ENCODE assay signal across 21 cellular contexts in genomic region chr2:96626553-96626942, GRCh38. TPM values are rescaled to one million over a fixed set of nuclear protein-coding genes. Genes with fewer than 3 reads are reported as not detected.
DNase-seq lines count a peak whose midpoint lies in the region; ATAC-seq and TF ChIP-seq lines count a peak whose summit lies in the region.
"Had no signal": no experiment of that assay in that cellular context is flagged by ENCODE, and none has a peak within 500 bp of the region (broad histone marks: within the 10 kb centered on the region; RNA-seq: fewer than 3 reads in every experiment).

No MANE protein-coding gene starts in this region.

- H3K27ac ChIP-seq in RWPE2 (ENCODE audit: poor library complexity, severe bottlenecking) (peak overlapping the region; percentile 26), mesenchymal stem cell (ENCODE audit: low read length, poor library complexity, severe bottlenecking) (no peak overlapping the region), suprapubic skin (peak overlapping the region; percentile 2), Karpas-422 (ENCODE audit: low read length) (no peak overlapping the region)
- H3K27ac ChIP-seq: BLaER1 treated with 17β-estradiol and CSF1 and Interleukin-3, amounts not matched to agents 10 nM and 100 nM; neural progenitor cell had no signal

- peaks cover 30% of the 10 kb centered on the region for H3K79me1 ChIP-seq in mesenchymal stem cell (replicated peaks; ENCODE audit: low read length, poor library complexity, severe bottlenecking)

- H4K91ac ChIP-seq in mesenchymal stem cell (ENCODE audit: low read length) = no peak overlapping the region

- no peak overlapping the region for H3K23ac ChIP-seq in mesenchymal stem cell (ENCODE audit: low read length in 2 of 2)

- ATAC-seq in RWPE2 (ENCODE audit: low read depth) (no peak), GM21619 (IDR thresholded peaks at IDR 0.05; ENCODE audit: unreplicated experiment) (no peak)

- H4K20me1 ChIP-seq in Karpas-422 (ENCODE audit: insufficient read depth, low read depth, low read length) = no peaks in the 10 kb centered on the region

- H3K4me1 Mint-ChIP-seq in chondrocyte (ENCODE audit: low read depth) = peaks cover 27% of the 10 kb centered on the region

- H3K9me3 Mint-ChIP-seq in chondrocyte (ENCODE audit: low read depth) = no peaks in the 10 kb centered on the region
- H3K9me3 Mint-ChIP-seq: activated CD4-positive, alpha-beta T cell treated with anti-CD3 and anti-CD28 coated beads, Interleukin-2, amount 10 ng/mL, durations not matched to agents 24 days and 14 days; neural progenitor cell had no signal

- H3K9ac ChIP-seq in mesenchymal stem cell (ENCODE audit: low read length) (peak overlapping the region; percentile 50), Karpas-422 (ENCODE audit: low read length) (no peak overlapping the region)
- H3K9ac ChIP-seq: BLaER1 treated with 17β-estradiol and CSF1 and Interleukin-3, amounts not matched to agents 10 nM and 100 nM; neural progenitor cell had no signal

- H3K9me3 ChIP-seq in RWPE2 (ENCODE audit: severe bottlenecking) (no peaks in the 10 kb centered on the region), mesenchymal stem cell (ENCODE audit: control insufficient read depth, low read length) (no peaks in the 10 kb centered on the region), suprapubic skin (no peaks in the 10 kb centered on the region), Karpas-422 (ENCODE audit: low read length) (no peaks in the 10 kb centered on the region)
- H3K9me3 ChIP-seq: BLaER1 treated with 17β-estradiol and CSF1 and Interleukin-3, amounts not matched to agents 10 nM and 100 nM had no signal

- H3K4me3 ChIP-seq in RWPE2 (ENCODE audit: severe bottlenecking) (no peak overlapping the region), mesenchymal stem cell (ENCODE audit: insufficient read depth in 1 of 2, low read depth in 1 of 2, low read length in 2 of 2) (no peak overlapping the region), suprapubic skin (no peak overlapping the region), Karpas-422 (ENCODE audit: low read length) (no peak overlapping the region)
- H3K4me3 ChIP-seq: BLaER1 treated with 17β-estradiol and CSF1 and Interleukin-3, amounts not matched to agents 10 nM and 100 nM; neural progenitor cell had no signal

- H3K36me3 Mint-ChIP-seq in chondrocyte (ENCODE audit: low read depth) = peaks cover 16% of the 10 kb centered on the region

- no peaks in the 10 kb centered on the region for H3K27me3 Mint-ChIP-seq in chondrocyte (ENCODE audit: low read depth)
- H3K27me3 Mint-ChIP-seq: activated CD4-positive, alpha-beta T cell treated with anti-CD3 and anti-CD28 coated beads, Interleukin-2, amount 10 ng/mL, durations not matched to agents 24 days and 14 days had no signal

- no peak overlapping the region for H3K4me3 Mint-ChIP-seq in chondrocyte (ENCODE audit: unreplicated experiment)
- H3K4me3 Mint-ChIP-seq: activated CD4-positive, alpha-beta T cell treated with anti-CD3 and anti-CD28 coated beads, Interleukin-2, amount 10 ng/mL, durations not matched to agents 24 days and 14 days; neural progenitor cell had no signal

- H3K14ac ChIP-seq in mesenchymal stem cell (ENCODE audit: low read length in 2 of 2) = no peak overlapping the region

- no peak overlapping the region for H3K18ac ChIP-seq in mesenchymal stem cell (ENCODE audit: low read depth in 1 of 2, low read length in 2 of 2)

- H3K27me3 ChIP-seq in RWPE2 (ENCODE audit: insufficient read depth, poor library complexity, severe bottlenecking) (no peaks in the 10 kb centered on the region), mesenchymal stem cell (ENCODE audit: control insufficient read depth in 1 of 2, insufficient read depth in 1 of 2, low read length in 2 of 2) (no peaks in the 10 kb centered on the region), suprapubic skin (no peaks in the 10 kb centered on the region), Karpas-422 (ENCODE audit: low read length) (no peaks in the 10 kb centered on the region)
- H3K27me3 ChIP-seq: BLaER1 treated with 17β-estradiol and CSF1 and Interleukin-3, amounts not matched to agents 10 nM and 100 nM; neural progenitor cell had no signal

- no peak for TF ChIP-seq EP300 in suprapubic skin (IDR thresholded peaks at IDR 0.05)

- H2BK5ac ChIP-seq in mesenchymal stem cell (ENCODE audit: low read depth, low read length, poor library complexity, severe bottlenecking) = no peak overlapping the region

- H3K9me2 ChIP-seq in Karpas-422 (replicated peaks; ENCODE audit: insufficient read depth, low read length) = no peaks in the 10 kb centered on the region

- H3K4me1 ChIP-seq in RWPE2 (ENCODE audit: insufficient read depth, poor library complexity, severe bottlenecking) (peaks cover 8% of the 10 kb centered on the region), mesenchymal stem cell (ENCODE audit: control insufficient read depth, insufficient read depth, low read depth, low read length) (no peaks in the 10 kb centered on the region), suprapubic skin (peaks cover 20% of the 10 kb centered on the region), Karpas-422 (ENCODE audit: low read length) (no peaks in the 10 kb centered on the region)
- H3K4me1 ChIP-seq: neural progenitor cell had no signal

- peak overlapping the region; percentile 42 for H3K27ac Mint-ChIP-seq in chondrocyte (ENCODE audit: unreplicated experiment)
- H3K27ac Mint-ChIP-seq: activated CD4-positive, alpha-beta T cell treated with anti-CD3 and anti-CD28 coated beads, Interleukin-2, amount 10 ng/mL, durations not matched to agents 24 days and 14 days; neural progenitor cell had no signal

- H3K4ac ChIP-seq in mesenchymal stem cell (ENCODE audit: low read depth in 1 of 2, low read length in 2 of 2) = no peak overlapping the region

- H3K4me2 ChIP-seq in mesenchymal stem cell (ENCODE audit: low read length, poor library complexity, severe bottlenecking) (no peak overlapping the region), Karpas-422 (ENCODE audit: low read depth, low read length, poor library complexity, severe bottlenecking) (no peak overlapping the region)
- H3K4me2 ChIP-seq: BLaER1 treated with 17β-estradiol and CSF1 and Interleukin-3, amounts not matched to agents 10 nM and 100 nM; neural progenitor cell had no signal

- H2BK120ac ChIP-seq in mesenchymal stem cell (ENCODE audit: low read depth, low read length) = no peak overlapping the region

- no peak overlapping the region for H2AFZ ChIP-seq in mesenchymal stem cell (ENCODE audit: low read depth, low read length)
- H2AFZ ChIP-seq in Karpas-422 (ENCODE audit: low read length) = no peak overlapping the region
- H2AFZ ChIP-seq: neural progenitor cell had no signal

- no peak overlapping the region for H2BK12ac ChIP-seq in mesenchymal stem cell (ENCODE audit: low read length in 2 of 2)

- H3K79me2 ChIP-seq in Karpas-422 (ENCODE audit: low read length) = peaks cover 34% of the 10 kb centered on the region

- WGBS in mesenchymal stem cell = 95% methylated on average over 2 of the region's 2 CpGs
- 28% methylated on average over 2 of the region's 2 CpGs for WGBS in suprapubic skin

- DNase-seq in RWPE2 (ENCODE audit: low spot score) = no peak
- DNase-seq in chondrocyte (ENCODE audit: low spot score) = no peak
- no peak for DNase-seq in mesenchymal stem cell
- DNase-seq in suprapubic skin (ENCODE audit: low spot score in 2 of 2) = no peak
- DNase-seq in NCI-H510A treated with DMSO at 0.1 percent for 48 hours (lab: John Stamatoyannopoulos, UW) = no peak
- DNase-seq in Karpas-422 = no peak
- no peak for DNase-seq in EL
- DNase-seq: activated CD4-positive, alpha-beta T cell treated with anti-CD3 and anti-CD28 coated beads, Interleukin-2, amount 10 ng/mL, durations not matched to agents 24 days and 14 days; amniotic stem cell; Calu3; caudate nucleus; effector CD4-positive, alpha-beta T cell; hypothalamus; NCI-H1092; NCI-H2081 treated with DMSO at 0.1 percent for 48 hours; NCI-H510A; retina; stimulated activated naive CD4-positive, alpha-beta T cell had no signal

- H3K36me3 ChIP-seq in RWPE2 (ENCODE audit: low read depth) (peaks cover 68% of the 10 kb centered on the region), mesenchymal stem cell (ENCODE audit: control insufficient read depth in 1 of 2, insufficient read depth in 2 of 2, low read depth in 1 of 2, low read length in 2 of 2) (peaks cover 15 to 62% of the 10 kb centered on the region in 2 experiments), suprapubic skin (peaks cover 42% of the 10 kb centered on the region), Karpas-422 (ENCODE audit: insufficient read depth, low read length) (peaks cover 35% of the 10 kb centered on the region)

- H2BK15ac ChIP-seq in mesenchymal stem cell (ENCODE audit: low read depth, poor library complexity, severe bottlenecking) = no peak overlapping the region

- no peak for TF ChIP-seq POLR2A in suprapubic skin (IDR thresholded peaks at IDR 0.05)

- H4K8ac ChIP-seq in mesenchymal stem cell (ENCODE audit: low read length) = no peak overlapping the region

- no peak overlapping the region for H2AK5ac ChIP-seq in mesenchymal stem cell (ENCODE audit: low read length, severe bottlenecking)

- TF ChIP-seq CTCF in RWPE2 (IDR thresholded peaks at IDR 0.05; ENCODE audit: poor library complexity, severe bottlenecking) = no peak
- TF ChIP-seq CTCF in chondrocyte (IDR thresholded peaks at IDR 0.05) = no peak
- TF ChIP-seq CTCF in suprapubic skin (IDR thresholded peaks at IDR 0.05) = no peak

RNA-seq across cellular contexts. Expression of gene KANSL3, which starts 11.6 kb away (rescaled TPM):
- total RNA-seq in chondrocyte (32.6 to 34.5 TPM (median 34.1 TPM) in 3 replicates), suprapubic skin (10 to 100 TPM; 29.3 to 70.5 (median 37.4) TPM)
- polyA plus RNA-seq in mesenchymal stem cell (2013, experiment 1 of 2) = 10.5 TPM
- 10.7 TPM for polyA plus RNA-seq in mesenchymal stem cell (2013, experiment 2 of 2)
- total RNA-seq in Karpas-422 (2014; rRNA removed; shearing (Covaris generic); ENCODE audit: low replicate concordance) = 24.7 and 40.6 TPM in 2 replicates

RNA-seq across cellular contexts. Expression of gene FER1L5, which starts 16.0 kb away (rescaled TPM):
- total RNA-seq in chondrocyte = not detected in 3 replicates
- polyA plus RNA-seq in mesenchymal stem cell (2013, experiment 1 of 2) = 0.01 TPM
- polyA plus RNA-seq in mesenchymal stem cell (2013, experiment 2 of 2) = not detected
- not detected for total RNA-seq in suprapubic skin
- not detected in 2 replicates for total RNA-seq in Karpas-422 (2014; rRNA removed; shearing (Covaris generic); ENCODE audit: low replicate concordance)
- total RNA-seq: activated CD4-positive, alpha-beta T cell treated with anti-CD3 and anti-CD28 coated beads, Interleukin-2, amount 10 ng/mL, durations not matched to agents 24 days and 14 days; Calu3 had no signal

Comparison
In these comparisons a context has a peak if more than half of its experiments do, and no peak if none do; other contexts are left out.
1. H3K27ac ChIP-seq: peak in RWPE2 (single experiment) and suprapubic skin (single experiment); none in mesenchymal stem cell (single experiment) and Karpas-422 (single experiment).